ENCODE assay signal across 34 cellular contexts in genomic region chr6:153218184-153218792, GRCh38.
"Had no signal": no experiment of that assay in that cellular context is flagged by ENCODE, and none has a peak within 500 bp of the region (broad histone marks: within the 10 kb centered on the region; RNA-seq: fewer than 3 reads in every experiment).

No MANE protein-coding gene starts in this region.

- FAIRE-seq: astrocyte, bronchial epithelial cell had no signal

- DNase-seq: activated effector memory CD4-positive, alpha-beta T cell treated with anti-CD3 and anti-CD28 coated beads, Interleukin-2, amount 50 U/mL, for 16 hours; activated effector memory CD4-positive, alpha-beta T cell treated with Interleukin-2 at 50 U/mL for 16 hours; activated gamma-delta T cell; activated gamma-delta T cell treated with Interleukin-2 at 50 U/mL for 16 hours; activated naive CD4-positive, alpha-beta T cell; activated naive CD4-positive, alpha-beta T cell treated with anti-CD3 and anti-CD28 coated beads for 36 hours; activated naive CD4-positive, alpha-beta T cell treated with anti-CD3 and anti-CD28 coated beads, Interleukin-2, amount 10 ng/mL, durations not matched to agents 7 days and 5 days; activated naive CD4-positive, alpha-beta T cell treated with anti-CD3 and anti-CD28 coated beads, Interleukin-2, amount 50 U/mL, for 16 hours; activated naive CD4-positive, alpha-beta T cell treated with Interleukin-2 at 50 U/mL for 16 hours; activated naive CD8-positive, alpha-beta T cell treated with anti-CD3 and anti-CD28 coated beads for 36 hours; activated naive CD8-positive, alpha-beta T cell treated with anti-CD3 and anti-CD28 coated beads, Interleukin-2, amount 10 ng/mL, durations not matched to agents 7 days and 5 days; activated naive CD8-positive, alpha-beta T cell treated with anti-CD3 and anti-CD28 coated beads, Interleukin-2, amount 50 U/mL, for 24 hours; activated T-cell treated with anti-CD3 and anti-CD28 coated beads, Interleukin-2, amount 50 U/mL, for 1 hour; activated T-cell treated with anti-CD3 and anti-CD28 coated beads, Interleukin-2, amount 50 U/mL, for 24 hours; activated T-cell treated with anti-CD3 and anti-CD28 coated beads, Interleukin-2, amount 50 U/mL, for 4 hours; activated T-cell treated with anti-CD3 and anti-CD28 coated beads, Interleukin-2, amount 50 U/mL, for 48 hours; activated T-cell treated with anti-CD3 and anti-CD28 coated beads, Interleukin-2, amount 50 U/mL, for 72 hours; adrenal gland; amniotic stem cell; amygdala; anterior cingulate cortex; aorta; body of pancreas; brain microvascular endothelial cell; caudate nucleus; central memory CD4-positive, alpha-beta T cell; cerebellar nuclear complex had no signal

- H3K36me3 ChIP-seq: adrenal gland, ascending aorta, brain microvascular endothelial cell, breast epithelium, cardiac muscle cell had no signal

- H3K27me3 ChIP-seq: adrenal gland, ascending aorta, body of pancreas, brain microvascular endothelial cell, breast epithelium, cardiac muscle cell had no signal

- H3K27ac ChIP-seq: adrenal gland, ascending aorta, body of pancreas, brain microvascular endothelial cell, breast epithelium, cardiac muscle cell had no signal

- H3K4me3 ChIP-seq: adrenal gland, ascending aorta, body of pancreas, breast epithelium, cardiac muscle cell had no signal

- H3K4me1 ChIP-seq: adrenal gland, body of pancreas, breast epithelium had no signal

- ATAC-seq: activated naive CD4-positive, alpha-beta T cell treated with anti-CD3 and anti-CD28 coated beads, Interleukin-2, amount 50 U/mL, for 72 hours; activated naive CD8-positive, alpha-beta T cell treated with anti-CD3 and anti-CD28 coated beads, Interleukin-2, amount 50 U/mL, for 24 hours; activated T-cell treated with anti-CD3 and anti-CD28 coated beads, Interleukin-2, amount 50 U/mL, for 4 hours; activated T-cell treated with anti-CD3 and anti-CD28 coated beads, Interleukin-2, amount 50 U/mL, for 72 hours; activated T-helper 17 cell treated with anti-CD3 and anti-CD28 coated beads, Interleukin-2, amount 50 U/mL, for 72 hours; body of pancreas had no signal

- H3K9me3 ChIP-seq: adrenal gland, ascending aorta, body of pancreas, breast epithelium had no signal
